In genomic region chrX:103215768-103216085, GRCh38 we compare ENCODE assay signal across 9 cellular contexts. TPM values are rescaled to one million over a fixed set of nuclear protein-coding genes. Genes with fewer than 3 reads are reported as not detected.
DNase-seq lines count a peak whose midpoint lies in the region; ATAC-seq lines count a peak whose summit lies in the region.
"Had no signal": no experiment of that assay in that cellular context is flagged by ENCODE, and none has a peak within 500 bp of the region (broad histone marks: within the 10 kb centered on the region; RNA-seq: fewer than 3 reads in every experiment).

No MANE protein-coding gene starts in this region.

- no peak overlapping the region for H3K27ac Mint-ChIP-seq in effector memory CD8-positive, alpha-beta T cell
- peak overlapping the region in 8 of 9 donors; percentile 62 to 89 (median 84) for H3K27ac Mint-ChIP-seq in naive thymus-derived CD4-positive, alpha-beta T cell

- peak overlapping the region; percentile 97 for H3K27ac ChIP-seq in naive thymus-derived CD4-positive, alpha-beta T cell (ENCODE audit: low read depth, low read length)
- H3K27ac ChIP-seq: 22Rv1 had no signal

- intact Hi-C loops in naive thymus-derived CD4-positive, alpha-beta T cell (cut with micrococcal nuclease), result loop anchor here (1.0 to 2.0 kb wide), 7 partner anchors 39 to 1807 kb away; partner anchors contain the start of genes BEX2 (in 2 of the 2), HNRNPH2 (in 1 of the 2), MORF4L2 (in 1 of the 2) and TCEAL8 (in 1 of the 2)

- H3K9me3 ChIP-seq in naive thymus-derived CD4-positive, alpha-beta T cell (ENCODE audit: control insufficient read depth in 2 of 3, low read length in 3 of 3), result no peaks in the 10 kb centered on the region

- DNase-seq in DMS 273 (lab: John Stamatoyannopoulos, UW; ENCODE audit: unreplicated experiment) (peak; percentile 35), DMS 273 treated with DMSO at 0.1 percent for 48 hours (lab: John Stamatoyannopoulos, UW) (no peak), NCI-H2171 treated with DMSO at 0.1 percent for 48 hours (lab: John Stamatoyannopoulos, UW) (peak; percentile 34), cortex of kidney (lab: John Stamatoyannopoulos, UW) (no peak)
- no peak for DNase-seq in effector memory CD8-positive, alpha-beta T cell
- no peak for DNase-seq in naive thymus-derived CD4-positive, alpha-beta T cell

- H3K36me3 ChIP-seq in naive thymus-derived CD4-positive, alpha-beta T cell (ENCODE audit: control insufficient read depth in 2 of 3, insufficient read depth in 3 of 3, low read length in 3 of 3), result peaks cover 0 to 5% (median 0%) of the 10 kb centered on the region in 3 experiments

- no peaks in the 10 kb centered on the region for H3K27me3 ChIP-seq in naive thymus-derived CD4-positive, alpha-beta T cell (ENCODE audit: control insufficient read depth in 2 of 2, insufficient read depth in 2 of 2, low read length in 2 of 2)

- peak overlapping the region; percentile 59 to 89 for H3K4me3 Mint-ChIP-seq in effector memory CD8-positive, alpha-beta T cell
- H3K4me3 Mint-ChIP-seq in naive thymus-derived CD4-positive, alpha-beta T cell, result peak overlapping the region; percentile 64 to 91 (median 77)

- peaks cover 9 to 15% of the 10 kb centered on the region in 2 donors for H3K27me3 Mint-ChIP-seq in effector memory CD8-positive, alpha-beta T cell
- peaks cover 0 to 9% (median 0%) of the 10 kb centered on the region in 5 donors for H3K27me3 Mint-ChIP-seq in naive thymus-derived CD4-positive, alpha-beta T cell

- peaks cover 0 to 4% of the 10 kb centered on the region in 2 donors for H3K4me1 Mint-ChIP-seq in effector memory CD8-positive, alpha-beta T cell (ENCODE audit: low read depth in 2 of 2)
- peaks cover 3 to 20% (median 12%) of the 10 kb centered on the region in 7 donors for H3K4me1 Mint-ChIP-seq in naive thymus-derived CD4-positive, alpha-beta T cell

- CTCF ChIA-PET in naive thymus-derived CD4-positive, alpha-beta T cell (lab: Charles Lee), result no interaction called here

- no peaks in the 10 kb centered on the region for H3K9me3 Mint-ChIP-seq in effector memory CD8-positive, alpha-beta T cell
- H3K9me3 Mint-ChIP-seq in naive thymus-derived CD4-positive, alpha-beta T cell, result peaks cover 0 to 2% (median 0%) of the 10 kb centered on the region in 11 donors

- peak overlapping the region; percentile 50 for H3K4me3 ChIP-seq in naive thymus-derived CD4-positive, alpha-beta T cell (ENCODE audit: low read length)

- no peak for ATAC-seq in effector memory CD8-positive, alpha-beta T cell (replicated peaks)
- no peak for ATAC-seq in naive thymus-derived CD4-positive, alpha-beta T cell
- ATAC-seq in GM21723 (IDR thresholded peaks at IDR 0.05; ENCODE audit: unreplicated experiment) (no peak), HG02588 (IDR thresholded peaks at IDR 0.05; ENCODE audit: unreplicated experiment) (no peak)

- no peaks in the 10 kb centered on the region for H3K4me1 ChIP-seq in naive thymus-derived CD4-positive, alpha-beta T cell (ENCODE audit: control insufficient read depth in 2 of 2, insufficient read depth in 2 of 2, low read length in 2 of 2)

- POLR2A ChIA-PET in naive thymus-derived CD4-positive, alpha-beta T cell (lab: Charles Lee), result interaction anchor here (0.8 to 0.9 kb wide), 3 partner anchors 36 to 248 kb away, joined by 3 read pairs; no protein-coding TSS in a partner anchor

- H3K36me3 Mint-ChIP-seq in effector memory CD8-positive, alpha-beta T cell (ENCODE audit: insufficient read depth), result peaks cover 15% of the 10 kb centered on the region
- H3K36me3 Mint-ChIP-seq in naive thymus-derived CD4-positive, alpha-beta T cell, result peaks cover 0 to 5% (median 0%) of the 10 kb centered on the region in 5 donors

RNA-seq across cellular contexts. Expression of gene BEX4, which starts 0.8 kb away (rescaled TPM):
- total RNA-seq in naive thymus-derived CD4-positive, alpha-beta T cell, result 10 to 100 TPM in 4 of 5 experiments, 1 to 10 TPM in 1; 8.8 to 51.2 (median 41.1) TPM
- polyA plus RNA-seq in naive thymus-derived CD4-positive, alpha-beta T cell, result 100 to 1,000 TPM in 1 of 2 donors, 10 to 100 TPM in 1; 94.7 to 120 TPM

RNA-seq across cellular contexts. Expression of gene TCEAL8, which starts 39.2 kb away (rescaled TPM):
- total RNA-seq in naive thymus-derived CD4-positive, alpha-beta T cell, result 10 to 100 TPM; 12.2 to 35.0 (median 33.2) TPM
- polyA plus RNA-seq in naive thymus-derived CD4-positive, alpha-beta T cell, result 10 to 100 TPM; 71.4 to 82.3 TPM

Comparison
In these comparisons a context has a peak if more than half of its experiments do, and no peak if none do; other contexts are left out.
1. DNase-seq: peak in DMS 273 (single experiment) and NCI-H2171 treated with DMSO at 0.1 percent for 48 hours (single experiment); none in DMS 273 treated with DMSO at 0.1 percent for 48 hours (single experiment), effector memory CD8-positive, alpha-beta T cell (0 of 3), naive thymus-derived CD4-positive, alpha-beta T cell (0 of 9) and cortex of kidney (single experiment).
2. H3K27ac Mint-ChIP-seq: peak in naive thymus-derived CD4-positive, alpha-beta T cell (8 of 9); none in effector memory CD8-positive, alpha-beta T cell (0 of 2).